ENCODE assay signal across 2 cellular contexts in the genomic region with DNA sequence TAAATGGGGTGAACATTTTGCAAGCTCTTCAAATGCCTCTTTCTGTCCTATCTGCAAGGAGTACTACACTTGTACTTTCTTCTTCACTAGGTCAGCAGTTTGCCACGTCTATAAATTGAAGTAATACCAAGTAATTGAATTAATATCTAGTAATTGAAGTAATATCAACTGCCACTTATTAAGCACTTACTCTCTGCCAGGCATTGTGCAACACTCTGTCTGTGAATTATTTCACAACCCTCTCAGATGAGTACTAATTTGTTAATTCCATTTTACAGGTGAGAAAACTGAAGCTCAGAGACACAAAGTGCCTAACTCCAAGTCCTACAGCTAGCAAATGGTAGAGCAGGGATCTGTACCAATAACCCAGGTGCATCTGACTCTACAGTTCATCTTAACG.
A peak's percentile ranks its signal among the peaks of the same experiment; 100 is the strongest.
TF ChIP-seq lines count a peak whose summit lies in the region.

No MANE protein-coding gene starts in this region.

TF ChIP-seq in IMR-90, 13 proteins besides CTCF, POLR2A, EP300 and RAD21:
- no peak for TF ChIP-seq CHD1 (IDR thresholded peaks at IDR 0.05; ENCODE audit: low read depth, low read length)
- TF ChIP-seq CEBPB (IDR thresholded peaks at IDR 0.05; ENCODE audit: low read depth, low read length): peak; percentile 44; the same call in 1 of the 2 replicates

TF ChIP-seq in K562, 482 proteins besides CTCF, POLR2A, EP300 and RAD21:
- peak; percentile 44 for TF ChIP-seq CEBPB (tag; IDR thresholded peaks at IDR 0.05)
- no peak for TF ChIP-seq CEBPG (CRISPR knock-in tag; IDR thresholded peaks at IDR 0.05)
- TF ChIP-seq CEBPG (tag; conservative IDR thresholded peaks at IDR 0.05 in 1 of 2, IDR thresholded peaks at IDR 0.05 in 1 of 2): peak in 1 of 2 experiments; percentile 32; a peak in 1 of 4 replicates
- TF ChIP-seq DPF2 (IDR thresholded peaks at IDR 0.05): no peak
